In genomic region chr4:32215277-32215676, GRCh38 we compare ENCODE assay signal across 1 cellular context.
TF ChIP-seq lines count a peak whose summit lies in the region.

No MANE protein-coding gene starts in this region.

TF ChIP-seq in GM23338, 12 proteins besides CTCF, POLR2A, EP300 and RAD21 (continued from another document):
- TF ChIP-seq ZNF462 (CRISPR knock-in tag; IDR thresholded peaks at IDR 0.05): no peak
- no peak for TF ChIP-seq JUNB (IDR thresholded peaks at IDR 0.05; ENCODE audit: unreplicated experiment)
